Comparison of ENCODE assay signal across 8 cellular contexts in the genomic region with DNA sequence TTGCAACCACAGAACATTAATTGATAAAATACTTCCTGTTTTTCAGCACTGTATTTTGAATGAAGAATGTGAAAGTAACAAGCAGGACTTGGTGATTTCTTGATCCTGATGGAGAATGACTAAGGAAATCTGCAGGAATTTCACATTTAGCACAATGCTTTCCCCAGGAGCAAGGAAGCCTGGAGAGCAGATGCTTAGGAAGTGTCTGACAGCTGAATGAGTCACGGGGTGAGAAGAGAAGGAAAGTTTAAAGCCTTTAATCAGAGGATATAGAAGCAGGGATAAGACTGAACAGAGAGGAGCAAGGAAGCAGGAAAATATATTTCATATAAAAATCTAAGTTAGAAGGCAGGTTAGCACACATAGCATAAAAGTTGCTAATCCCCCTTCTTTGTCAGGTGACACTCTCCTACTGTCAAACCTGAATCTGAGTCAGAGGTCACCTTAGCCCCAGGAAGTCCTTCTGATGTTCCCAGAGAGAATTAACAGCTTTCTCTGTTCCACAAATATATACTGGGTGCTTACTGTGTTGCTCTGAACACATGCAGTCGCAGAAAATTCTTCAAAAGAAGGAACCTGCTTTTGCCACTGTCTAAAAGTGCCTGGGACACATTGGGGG. TPM values are rescaled to one million over a fixed set of nuclear protein-coding genes. Genes with fewer than 3 reads are reported as not detected.
DNase-seq lines count a peak whose midpoint lies in the region; ATAC-seq, FAIRE-seq and TF ChIP-seq lines count a peak whose summit lies in the region.

No MANE protein-coding gene starts in this region.

- peak; percentile 51 for DNase-seq in AG04449 (ENCODE audit: low read depth, low spot score)
- peak; percentile 55 for DNase-seq in astrocyte of the hippocampus (ENCODE audit: low read depth, low spot score)
- peak; percentile 63 for DNase-seq in kidney glomerular epithelial cell (lab: John Stamatoyannopoulos, UW)
- no peak for DNase-seq in activated CD4-positive, CD25-positive, alpha-beta regulatory T cell (lab: John Stamatoyannopoulos, UW)
- DNase-seq in GM19239 (ENCODE audit: insufficient read length, low spot score): no peak
- DNase-seq in lower leg skin (ENCODE audit: low spot score in 2 of 2): no peak

- POLR2A ChIA-PET in AG04449 (lab: Yijun Ruan, JAX): no interaction called here

- peaks cover 61% of the 10 kb centered on the region for H3K4me1 ChIP-seq in HUES6 (ENCODE audit: control insufficient read depth, insufficient read depth, low read length)

- H3K27me3 ChIP-seq in HUES6 (ENCODE audit: control insufficient read depth, insufficient read depth, low read length): no peaks in the 10 kb centered on the region

- H3K27ac ChIP-seq in HUES6 (ENCODE audit: low read depth, low read length): peak overlapping the region; percentile 70; the same call in 1 of the 2 replicates

- H3K9ac ChIP-seq in HUES6 (ENCODE audit: low read length): peak overlapping the region; percentile 52

- H3K4me3 ChIP-seq in AG04449 (ENCODE audit: low read depth, low read length) (no peak overlapping the region), HUES6 (ENCODE audit: low read depth, low read length) (no peak overlapping the region), lower leg skin (ENCODE audit: low read depth, poor library complexity, severe bottlenecking) (no peak overlapping the region)

- intact Hi-C loops in lower leg skin (cut with DNase I; ENCODE audit: low total_unique reads): no loop called here

- FAIRE-seq in GM19239 (lab: Jason Lieb, UNC): no peak

- CTCF ChIA-PET in AG04449 (lab: Yijun Ruan, JAX): no interaction called here

- no peak for TF ChIP-seq CTCF in AG04449 (IDR thresholded peaks at IDR 0.05; ENCODE audit: insufficient read depth, low read length, missing control alignments)
- no peak for TF ChIP-seq CTCF in lower leg skin (IDR thresholded peaks at IDR 0.05)

- no peak for TF ChIP-seq POLR2A in lower leg skin (IDR thresholded peaks at IDR 0.05)

- no peak for ATAC-seq in GM18861 (IDR thresholded peaks at IDR 0.05; ENCODE audit: unreplicated experiment)

- H3K36me3 ChIP-seq in HUES6 (ENCODE audit: control insufficient read depth, insufficient read depth, low read length): no peaks in the 10 kb centered on the region

- no peaks in the 10 kb centered on the region for H3K9me3 ChIP-seq in HUES6 (ENCODE audit: control insufficient read depth, insufficient read depth, low read depth, low read length)

- 37 to 39% methylated on average over 2 of the region's 2 CpGs for WGBS in lower leg skin, 2 donors

RNA-seq across cellular contexts. Expression of a gene that starts 59.7 kb away (rescaled TPM):
- total RNA-seq in lower leg skin: 1 to 10 TPM in 2 of 4 donors, under 1 TPM in 2; 0.13 to 1.9 (median 1.0) TPM

Comparison
In these comparisons a context has a peak if more than half of its experiments do, and no peak if none do; other contexts are left out.
1. DNase-seq: peak in AG04449 (single experiment), astrocyte of the hippocampus (single experiment) and kidney glomerular epithelial cell (single experiment); none in activated CD4-positive, CD25-positive, alpha-beta regulatory T cell (0 of 4), GM19239 (single experiment) and lower leg skin (0 of 2).